ENCODE assay signal across 20 cellular contexts in genomic region chr4:169428376-169428775, GRCh38.
"Had no signal": no experiment of that assay in that cellular context is flagged by ENCODE, and none has a peak within 500 bp of the region (broad histone marks: within the 10 kb centered on the region; RNA-seq: fewer than 3 reads in every experiment).

No MANE protein-coding gene starts in this region.

- DNase-seq: KBM-7, NCI-H1092, NCI-H1105 treated with DMSO at 0.1 percent for 48 hours, NCI-H1417 treated with DMSO at 0.1 percent for 48 hours, NCI-H146, NCI-H1694 treated with DMSO at 0.1 percent for 48 hours, NCI-H1930, NCI-H2081, NCI-H2107, NCI-H226, NCI-H446, NCI-H510A, NCI-H524 treated with DMSO at 0.1 percent for 48 hours, NCI-H69, NCI-H774, Right ventricle myocardium superior, RPMI8226, SIG-M5 had no signal

- H3K4me3 ChIP-seq: SJSA1, SK-N-MC had no signal
